ENCODE assay signal across 8 cellular contexts in genomic region chr1:88683516-88683847, GRCh38. TPM values are rescaled to one million over a fixed set of nuclear protein-coding genes. Genes with fewer than 3 reads are reported as not detected.
DNase-seq lines count a peak whose midpoint lies in the region; ATAC-seq, FAIRE-seq and TF ChIP-seq lines count a peak whose summit lies in the region.

No MANE protein-coding gene starts in this region.

- peaks cover 11% of the 10 kb centered on the region; the same call in 2 of the 3 replicates for H3K36me3 ChIP-seq in K562 (ENCODE audit: control insufficient read depth, insufficient read depth, low read length)
- H3K36me3 ChIP-seq in kidney epithelial cell (ENCODE audit: control insufficient read depth, insufficient read depth, low read length), result no peaks in the 10 kb centered on the region

- H3K4me3 ChIP-seq in AG04449 (ENCODE audit: low read depth, low read length) (peak overlapping the region; percentile 79), K562 (peak overlapping the region; percentile 93), kidney epithelial cell (ENCODE audit: low read depth, low read length) (peak overlapping the region; percentile 94)

- peak overlapping the region; percentile 83 to 96 for H3K9ac ChIP-seq in K562 (ENCODE audit: insufficient read depth in 1 of 2, low read depth in 2 of 2, low read length in 2 of 2)

- TF ChIP-seq POLR2A in K562 (conservative IDR thresholded peaks at IDR 0.05), result no peak

- BruUV-seq in K562 (replicated peaks; lab: Mats Ljungman, UMichigan), result TSS peak; percentile 76

- intact Hi-C loops in K562 (cut with micrococcal nuclease), result loop anchor here (10.0 kb wide), 2 partner anchors 1321 to 1349 kb away; no protein-coding TSS in a partner anchor

- no peak for TF ChIP-seq CTCF in AG04449 (IDR thresholded peaks at IDR 0.05; ENCODE audit: insufficient read depth, low read length, missing control alignments)
- TF ChIP-seq CTCF in K562 (IDR thresholded peaks at IDR 0.05 in 2 of 3, conservative IDR thresholded peaks at IDR 0.05 in 1 of 3; ENCODE audit: insufficient read depth in 2 of 3, low read depth in 1 of 3, low read length in 3 of 3), result no peak
- no peak for TF ChIP-seq CTCF in kidney epithelial cell (IDR thresholded peaks at IDR 0.05; ENCODE audit: insufficient read depth, low read length, poor library complexity, severe bottlenecking)

- peak overlapping the region; percentile 85 for H2AFZ ChIP-seq in K562 (ENCODE audit: low read depth, low read length)

- no peaks in the 10 kb centered on the region for H3K9me3 ChIP-seq in K562 (replicated peaks; ENCODE audit: control insufficient read depth, insufficient read depth, low read depth, low read length)

- no peak for DNase-seq in AG04449 (ENCODE audit: low read depth, low spot score)
- peak; percentile 32 for DNase-seq in T-helper 22 cell (ENCODE audit: low read depth)
- peak in 3 of 4 experiments; percentile 16 to 84 (median 51) for DNase-seq in K562 (ENCODE audit: extremely low read depth in 1 of 4, low spot score in 3 of 4)
- DNase-seq in kidney epithelial cell (ENCODE audit: low read depth), result no peak
- peak; percentile 17 to 35 for DNase-seq in stimulated activated CD4-positive, alpha-beta T cell treated with anti-CD3 and anti-CD28 coated beads, Interleukin-4, amount 100 ng/mL, for 48 hours (ENCODE audit: low read depth in 2 of 2)
- DNase-seq in NCI-H2196 (lab: John Stamatoyannopoulos, UW; ENCODE audit: unreplicated experiment), result no peak

- WGBS in K562 (ENCODE audit: insufficient coverage, low coverage, missing lambda C conversion rate), result under 1% methylated on average over 8 of the region's 8 CpGs

- H4K20me1 ChIP-seq in K562 (replicated peaks; ENCODE audit: control insufficient read depth, insufficient read depth, low read length), result no peaks in the 10 kb centered on the region

- FAIRE-seq in K562 (lab: Jason Lieb, UNC), result no peak

- no peaks in the 10 kb centered on the region for H3K9me1 ChIP-seq in K562 (ENCODE audit: control insufficient read depth, insufficient read depth, low read length)

- H3K27me3 ChIP-seq in K562 (ENCODE audit: control insufficient read depth in 2 of 2, insufficient read depth in 2 of 2, low read length in 2 of 2) (no peaks in the 10 kb centered on the region), kidney epithelial cell (ENCODE audit: control insufficient read depth, insufficient read depth, low read length) (no peaks in the 10 kb centered on the region)

- peaks cover 4 to 27% of the 10 kb centered on the region in 2 experiments; a peak in 4 of 5 replicates for H3K4me1 ChIP-seq in K562 (replicated peaks in 1 of 2; ENCODE audit: control insufficient read depth in 2 of 2, insufficient read depth in 2 of 2, low read length in 2 of 2)

- POLR2A ChIA-PET in AG04449 (lab: Yijun Ruan, JAX) (interaction anchor here (1.7 kb wide), 1 partner anchor 208 kb away, joined by 6 read pairs; the partner anchor contains the start of gene GTF2B), K562 (lab: Yijun Ruan, JAX) (interaction anchor here (1.2 to 4.4 kb wide), 6 partner anchors 9 to 206 kb away, joined by 3 to 49 read pairs (median 4); no protein-coding TSS in a partner anchor)

- CTCF ChIA-PET in AG04449 (lab: Yijun Ruan, JAX) (interaction anchor here (1.2 to 4.9 kb wide), 7 partner anchors 9 to 193 kb away, joined by 3 to 25 read pairs (median 6); no protein-coding TSS in a partner anchor), K562 (lab: Yijun Ruan, JAX; ENCODE audit: low intra/inter-chr PET ratio) (no interaction called here)

- peaks cover 65% of the 10 kb centered on the region for H3K79me2 ChIP-seq in K562 (ENCODE audit: control insufficient read depth, insufficient read depth, low read length)

- peak overlapping the region; percentile 96 for H3K27ac ChIP-seq in K562 (ENCODE audit: extremely low read depth, low read depth, low read length)

- peak; percentile 9 for ATAC-seq in GM19324 (IDR thresholded peaks at IDR 0.05; ENCODE audit: low FRiP score, unreplicated experiment)
- ATAC-seq in HG03460 (IDR thresholded peaks at IDR 0.05; ENCODE audit: unreplicated experiment), result peak; percentile 7
- peak; percentile 42 for ATAC-seq in K562

- TF ChIP-seq RAD21 in K562 (CRISPR knock-in tag; conservative IDR thresholded peaks at IDR 0.05 in 1 of 2, IDR thresholded peaks at IDR 0.05 in 1 of 2), result no peak

- in situ Hi-C loops in K562 (cut with MboI), result no loop called here

- TF ChIP-seq EP300 in K562 (IDR thresholded peaks at IDR 0.05; ENCODE audit: low read length), result no peak

- peak overlapping the region; percentile 89 for H3K4me2 ChIP-seq in K562 (ENCODE audit: insufficient read depth, low read length)

TF ChIP-seq in K562, 482 proteins besides CTCF, POLR2A, EP300 and RAD21 (continues in another document):
- TF ChIP-seq ZBTB1 (CRISPR knock-in tag; IDR thresholded peaks at IDR 0.05; ENCODE audit: borderline replicate concordance, low read depth), result 0 out of 2 replicates have a peak, but pooled peaks have one; percentile 0
- TF ChIP-seq BRCA1 (IDR thresholded peaks at IDR 0.05), result no peak
- no peak for TF ChIP-seq BRCA1 (CRISPR knock-in tag; IDR thresholded peaks at IDR 0.05)
- TF ChIP-seq RBM25 (IDR thresholded peaks at IDR 0.05; ENCODE audit: low read depth, low read length, severe bottlenecking), result no peak
- TF ChIP-seq HMBOX1 (IDR thresholded peaks at IDR 0.05), result peak; percentile 95
- 0 out of 2 replicates have a peak, but pooled peaks have one; percentile 6 for TF ChIP-seq NR2C2 (CRISPR knock-in tag; IDR thresholded peaks at IDR 0.05)
- TF ChIP-seq NR2C2 (tag; IDR thresholded peaks at IDR 0.05), result no peak; the same call in 1 of the 2 replicates
- TF ChIP-seq TAF9B (IDR thresholded peaks at IDR 0.05; ENCODE audit: partially characterized antibody), result peak; percentile 6

RNA-seq across cellular contexts. Expression of gene PKN2, which starts 0.6 kb away (rescaled TPM):
- total RNA-seq in K562 (2011; cell fraction: chromatin; rRNA removed; ENCODE audit: low replicate concordance), result 29.6 and 110 TPM in 2 replicates
- total RNA-seq in K562 (2011; cell fraction: nucleolus; rRNA removed), result 12.8 and 18.0 TPM in 2 replicates
- 24.9 and 32.8 TPM in 2 replicates for total RNA-seq in K562 (2011; cell fraction: nucleoplasm; rRNA removed)
- total RNA-seq in K562 (2014; rRNA removed) (9.9 and 11.6 TPM in 2 replicates), K562 (2014; rRNA removed; fragmentation: Illumina TruSeq; extraction: Trizol) (22.9 and 25.4 TPM in 2 replicates), K562 (2015; rRNA removed; fragmentation: Illumina TruSeq; extraction: Trizol) (24.4 and 25.3 TPM in 2 replicates), K562 (2021) (23.5 and 23.7 TPM in 2 replicates), kidney epithelial cell (30.7 and 32.9 TPM in 2 replicates)
- polyA plus RNA-seq in K562 (2011; rRNA removed) (19.6 and 20.0 TPM in 2 replicates), K562 (2014; fragmentation: Illumina TruSeq; extraction: Trizol) (16.0 and 19.2 TPM in 2 replicates), K562 (2014; fragmentation: Nextera tagmentation; extraction: Ambion mirVana) (1 to 10 TPM; 4.5 to 5.4 TPM), K562 (2014; rRNA removed) (12.8 and 13.2 TPM in 2 replicates)
- 2.1 and 4.8 TPM in 2 replicates for polyA plus RNA-seq in K562 (2011; cell fraction: cytosol; rRNA removed)
- 26.6 and 33.3 TPM in 2 replicates for polyA plus RNA-seq in K562 (2011; cell fraction: nucleus; rRNA removed)
- 10.8 and 11.7 TPM in 2 replicates for polyA plus RNA-seq in K562 (2012)
- 38.5 and 48.0 TPM in 2 replicates for polyA minus RNA-seq in K562 (2011; rRNA and poly(A)+ RNA removed)
- 11.6 and 13.0 TPM in 2 replicates for polyA minus RNA-seq in K562 (2011; cell fraction: cytosol; rRNA and poly(A)+ RNA removed)
- 26.3 and 48.3 TPM in 2 replicates for polyA minus RNA-seq in K562 (2011; cell fraction: nucleus; rRNA and poly(A)+ RNA removed)

Comparison
In these comparisons a context has a peak if more than half of its experiments do, and no peak if none do; other contexts are left out.
1. DNase-seq: peak in T-helper 22 cell (single experiment), K562 (3 of 4) and stimulated activated CD4-positive, alpha-beta T cell treated with anti-CD3 and anti-CD28 coated beads, Interleukin-4, amount 100 ng/mL, for 48 hours (2 of 2); none in AG04449 (single experiment), kidney epithelial cell (single experiment) and NCI-H2196 (single experiment).
2. Peak in every context shown above with its lines, with median percentiles within 50 percentile points of each other: H3K4me3 ChIP-seq and ATAC-seq.